In genomic region chr5:389197-389821, GRCh38 we compare ENCODE assay signal across 21 cellular contexts. TPM values are rescaled to one million over a fixed set of nuclear protein-coding genes. Genes with fewer than 3 reads are reported as not detected.
DNase-seq lines count a peak whose midpoint lies in the region; ATAC-seq, FAIRE-seq and TF ChIP-seq lines count a peak whose summit lies in the region.
"Had no signal": no experiment of that assay in that cellular context is flagged by ENCODE, and none has a peak within 500 bp of the region (broad histone marks: within the 10 kb centered on the region; RNA-seq: fewer than 3 reads in every experiment).

No MANE protein-coding gene starts in this region.

- SMC1A ChIA-PET in GM12878 (lab: Charles Lee; ENCODE audit: uncharacterized antibody, unreplicated experiment), result interaction anchor here (1.2 kb wide), 1 partner anchor 28 kb away, joined by 4 read pairs; no protein-coding TSS in a partner anchor

- peaks cover 40% of the 10 kb centered on the region for H3K36me3 Mint-ChIP-seq in osteocyte (ENCODE audit: unreplicated experiment)

- CTCF ChIA-PET in GM12878 (lab: Yijun Ruan, JAX), result interaction anchor here (0.6 kb wide), 1 partner anchor 36 kb away, joined by 4 read pairs; no protein-coding TSS in a partner anchor

- peaks cover 5% of the 10 kb centered on the region; the same call in 1 of the 2 replicates for H3K36me3 ChIP-seq in BLaER1
- peaks cover 7 to 30% of the 10 kb centered on the region in 2 experiments for H3K36me3 ChIP-seq in GM12878 (ENCODE audit: control insufficient read depth in 2 of 2, insufficient read depth in 2 of 2, low read length in 1 of 2)
- H3K36me3 ChIP-seq: Peyer's patch, right lobe of liver, stomach had no signal

- H3K79me2 ChIP-seq in GM12878 (ENCODE audit: control insufficient read depth, insufficient read depth, low read length), result peaks cover 11% of the 10 kb centered on the region

- RAD21 ChIA-PET in GM12878 (lab: Charles Lee; ENCODE audit: unreplicated experiment), result no interaction called here

- in situ Hi-C loops in GM12878 (cut with MboI), result no loop called here

- no peaks in the 10 kb centered on the region for H3K27me3 ChIP-seq in BLaER1
- no peaks in the 10 kb centered on the region for H3K27me3 ChIP-seq in GM12878 (replicated peaks in 1 of 2; ENCODE audit: control insufficient read depth in 2 of 2, insufficient read depth in 2 of 2, low read length in 1 of 2)
- H3K27me3 ChIP-seq: Peyer's patch, right lobe of liver had no signal

- peaks cover 9% of the 10 kb centered on the region for H3K9me3 Mint-ChIP-seq in osteocyte (ENCODE audit: unreplicated experiment)

- TF ChIP-seq CTCF in GM12878 (IDR thresholded peaks at IDR 0.05 in 2 of 3, conservative IDR thresholded peaks at IDR 0.05 in 1 of 3; ENCODE audit: control insufficient read depth in 2 of 3, extremely low read depth in 1 of 3, insufficient read depth in 1 of 3, low read depth in 3 of 3, low read length in 3 of 3) (no peak), osteocyte (IDR thresholded peaks at IDR 0.05) (no peak)

- 90% methylated on average over 31 of the region's 32 CpGs for WGBS in GM12878 (ENCODE audit: insufficient coverage, insufficient replicate concordance, low lambda C conversion rate, missing lambda C conversion rate)

- no peak overlapping the region for H2AFZ ChIP-seq in GM12878 (ENCODE audit: control insufficient read depth, low read depth, low read length)

- H3K9ac ChIP-seq in BLaER1, result 0 out of 2 replicates have a peak overlapping the region, but pooled peaks have one; percentile 53
- H3K9ac ChIP-seq in GM12878 (ENCODE audit: control insufficient read depth, insufficient read depth, low read length), result no peak overlapping the region
- H3K9ac ChIP-seq: SK-N-SH had no signal

- TF ChIP-seq RAD21 in GM12878 (IDR thresholded peaks at IDR 0.05; ENCODE audit: insufficient read depth, low read depth, low read length), result no peak

- no peak for TF ChIP-seq POLR2A in GM12891 (IDR thresholded peaks at IDR 0.05; ENCODE audit: low read depth, low read length)
- peak; percentile 21; the same call in 1 of the 2 replicates for TF ChIP-seq POLR2A in GM12878 (IDR thresholded peaks at IDR 0.05; ENCODE audit: low read depth, low read length)

- no peak overlapping the region for H3K4me3 Mint-ChIP-seq in osteocyte (ENCODE audit: unreplicated experiment)
- H3K4me3 Mint-ChIP-seq: activated naive CD4-positive, alpha-beta T cell treated with anti-CD3 and anti-CD28 coated beads for 36 hours had no signal

- FAIRE-seq in GM12891 (lab: Jason Lieb, UNC) (no peak), GM12878 (lab: Jason Lieb, UNC) (no peak)
- FAIRE-seq: colon, G401.6 had no signal

- H3K4me1 ChIP-seq in BLaER1, result peaks cover 73% of the 10 kb centered on the region
- H3K4me1 ChIP-seq in GM12878 (ENCODE audit: control insufficient read depth, insufficient read depth, low read length), result peaks cover 21% of the 10 kb centered on the region
- H3K4me1 ChIP-seq: Peyer's patch, right lobe of liver, stomach had no signal

- peaks cover 36% of the 10 kb centered on the region for H3K4me1 Mint-ChIP-seq in osteocyte (ENCODE audit: unreplicated experiment)

- no peak overlapping the region for H3K4me3 ChIP-seq in BLaER1
- H3K4me3 ChIP-seq in GM12878, result no peak overlapping the region
- H3K4me3 ChIP-seq: Peyer's patch, right lobe of liver, stomach had no signal

- no TSS peak for BruUV-seq in GM12878 (replicated peaks; lab: Mats Ljungman, UMichigan)

- ATAC-seq in GM12878 (no peak), GM21528 (IDR thresholded peaks at IDR 0.05; ENCODE audit: low FRiP score, unreplicated experiment) (no peak)

- H3K27ac Mint-ChIP-seq in osteocyte (ENCODE audit: unreplicated experiment), result no peak overlapping the region
- H3K27ac Mint-ChIP-seq: activated naive CD4-positive, alpha-beta T cell treated with anti-CD3 and anti-CD28 coated beads for 36 hours had no signal

- TF ChIP-seq EP300 in GM12878 (IDR thresholded peaks at IDR 0.05; ENCODE audit: borderline replicate concordance in 1 of 2, control insufficient read depth in 1 of 2, low read depth in 2 of 2, low read length in 2 of 2), result no peak

- H3K9me3 ChIP-seq in BLaER1, result peaks cover 28% of the 10 kb centered on the region
- H3K9me3 ChIP-seq in GM12878 (replicated peaks; ENCODE audit: control insufficient read depth, insufficient read depth, low read length), result peaks cover 8% of the 10 kb centered on the region
- H3K9me3 ChIP-seq: Peyer's patch, right lobe of liver, SK-N-SH had no signal

- H4K20me1 ChIP-seq in BLaER1, result no peaks in the 10 kb centered on the region
- H4K20me1 ChIP-seq in GM12878 (ENCODE audit: control insufficient read depth, insufficient read depth), result no peaks in the 10 kb centered on the region

- H3K27ac ChIP-seq in BLaER1, result peak overlapping the region; percentile 67
- no peak overlapping the region for H3K27ac ChIP-seq in GM12878 (ENCODE audit: control insufficient read depth, insufficient read depth)
- H3K27ac ChIP-seq: Peyer's patch, right lobe of liver, stomach had no signal

- intact Hi-C loops in GM12878 (cut with micrococcal nuclease; ENCODE audit: unreplicated experiment), result no loop called here

- POLR2A ChIA-PET in GM12878 (lab: Charles Lee), result no interaction called here

- H3K4me2 ChIP-seq in BLaER1 (peak overlapping the region; percentile 83), GM12878 (ENCODE audit: control insufficient read depth, insufficient read depth) (no peak overlapping the region)
- H3K4me2 ChIP-seq: SK-N-SH had no signal

- DNase-seq in GM12891 (ENCODE audit: insufficient read length, low spot score), result no peak
- no peak for DNase-seq in GM12878 (ENCODE audit: low read depth, low spot score)
- peak; percentile 64 for DNase-seq in osteocyte (ENCODE audit: extremely low spot score, unreplicated experiment)
- no peak for DNase-seq in NCI-H2029 (lab: John Stamatoyannopoulos, UW)
- DNase-seq in NCI-H2029 treated with DMSO at 0.1 percent for 48 hours (lab: John Stamatoyannopoulos, UW), result no peak
- no peak for DNase-seq in UCSD-AML1 (lab: John Stamatoyannopoulos, UW; ENCODE audit: unreplicated experiment)
- DNase-seq: activated CD4-positive, alpha-beta T cell treated with anti-CD3 and anti-CD28 coated beads for 1 hour; activated naive CD4-positive, alpha-beta T cell treated with anti-CD3 and anti-CD28 coated beads for 36 hours; foreskin fibroblast; kidney glomerular epithelial cell; NCI-H146; NCI-H2227 treated with DMSO at 0.1 percent for 48 hours; NCI-H82; right lobe of liver; SK-N-SH had no signal

- H3K27me3 Mint-ChIP-seq in osteocyte (ENCODE audit: unreplicated experiment), result no peaks in the 10 kb centered on the region

TF ChIP-seq in GM12891, 5 proteins besides CTCF, POLR2A, EP300 and RAD21:
- TF ChIP-seq POLR2AphosphoS5 (IDR thresholded peaks at IDR 0.05; ENCODE audit: low read depth, low read length) (peak; percentile 28; the same call in 1 of the 2 replicates), POU2F2 (IDR thresholded peaks at IDR 0.05; ENCODE audit: low read depth, low read length) (no peak), TAF1 (IDR thresholded peaks at IDR 0.05; ENCODE audit: low read depth, low read length) (no peak), SPI1 (IDR thresholded peaks at IDR 0.05; ENCODE audit: low read depth, low read length) (no peak), PAX5 (IDR thresholded peaks at IDR 0.05; ENCODE audit: insufficient read depth, low read length, severe bottlenecking) (no peak)

TF ChIP-seq in GM12878, 131 proteins besides CTCF, POLR2A, EP300 and RAD21 (continues in another document):
- TF ChIP-seq GABPA (IDR thresholded peaks at IDR 0.05; ENCODE audit: low read depth) (no peak), SIN3A (IDR thresholded peaks at IDR 0.05; ENCODE audit: low read depth, low read length) (no peak), IRF4 (IDR thresholded peaks at IDR 0.05; ENCODE audit: low read depth, low read length) (no peak), WRNIP1 (IDR thresholded peaks at IDR 0.05; ENCODE audit: borderline replicate concordance, low read depth, low read length) (no peak), PKNOX1 (IDR thresholded peaks at IDR 0.05) (no peak), PAX8 (IDR thresholded peaks at IDR 0.05) (no peak)
- TF ChIP-seq, protein P1, sequence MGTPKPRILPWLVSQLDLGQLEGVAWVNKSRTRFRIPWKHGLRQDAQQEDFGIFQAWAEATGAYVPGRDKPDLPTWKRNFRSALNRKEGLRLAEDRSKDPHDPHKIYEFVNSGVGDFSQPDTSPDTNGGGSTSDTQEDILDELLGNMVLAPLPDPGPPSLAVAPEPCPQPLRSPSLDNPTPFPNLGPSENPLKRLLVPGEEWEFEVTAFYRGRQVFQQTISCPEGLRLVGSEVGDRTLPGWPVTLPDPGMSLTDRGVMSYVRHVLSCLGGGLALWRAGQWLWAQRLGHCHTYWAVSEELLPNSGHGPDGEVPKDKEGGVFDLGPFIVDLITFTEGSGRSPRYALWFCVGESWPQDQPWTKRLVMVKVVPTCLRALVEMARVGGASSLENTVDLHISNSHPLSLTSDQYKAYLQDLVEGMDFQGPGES (IDR thresholded peaks at IDR 0.05), result no peak

RNA-seq across cellular contexts. Expression of gene EXOC3, which starts 53.7 kb away (rescaled TPM):
- polyA plus RNA-seq in GM12891 (2012; ENCODE audit: low read depth, missing spikeins), result 46.1 TPM
- 139 and 145 TPM in 2 replicates for total RNA-seq in GM12878 (2013; cell fraction: nucleolus; rRNA removed)
- 28.6 and 32.5 TPM in 2 replicates for total RNA-seq in GM12878 (2014; rRNA removed)
- 22.4 and 25.4 TPM in 2 replicates for total RNA-seq in GM12878 (2014; rRNA removed; fragmentation: Illumina TruSeq; extraction: Trizol)
- total RNA-seq in GM12878 (2021), result 48.9 and 50.3 TPM in 2 replicates
- polyA plus RNA-seq in GM12878 (2011; ENCODE audit: low read depth), result 26.9 TPM
- polyA plus RNA-seq in GM12878 (2011; rRNA removed), result 16.4 and 22.6 TPM in 2 replicates
- polyA plus RNA-seq in GM12878 (2011; cell fraction: cytosol; rRNA removed), result 24.5 and 26.9 TPM in 2 replicates
- 77.4 and 98.6 TPM in 2 replicates for polyA plus RNA-seq in GM12878 (2011; cell fraction: nucleus; rRNA removed)
- 40.4 and 47.5 TPM in 2 replicates for polyA plus RNA-seq in GM12878 (2012)
- 18.5 and 24.8 TPM in 2 replicates for polyA plus RNA-seq in GM12878 (2014; fragmentation: Illumina TruSeq; extraction: Trizol)
- polyA plus RNA-seq in GM12878 (2014; fragmentation: Nextera tagmentation; extraction: Ambion mirVana), result 1 to 10 TPM; 1.6 to 7.2 TPM
- 30.5 and 33.2 TPM in 2 replicates for polyA plus RNA-seq in GM12878 (2014; rRNA removed)
- 10 to 100 TPM; 52.7 to 53.0 TPM for polyA plus RNA-seq in GM12878 (2016; fragmentation: Nextera tagmentation; extraction: Ambion mirVana)
- polyA minus RNA-seq in GM12878 (2011; rRNA and poly(A)+ RNA removed), result 26.3 and 28.8 TPM in 2 replicates
- 10.8 and 14.6 TPM in 2 replicates for polyA minus RNA-seq in GM12878 (2011; cell fraction: cytosol; rRNA and poly(A)+ RNA removed)
- polyA minus RNA-seq in GM12878 (2011; cell fraction: nucleus; rRNA and poly(A)+ RNA removed), result 21.5 and 30.1 TPM in 2 replicates
- total RNA-seq in osteocyte, result 70.0 and 81.4 TPM in 2 replicates
